8 cellular contexts compared by ENCODE assay signal in the genomic region with DNA sequence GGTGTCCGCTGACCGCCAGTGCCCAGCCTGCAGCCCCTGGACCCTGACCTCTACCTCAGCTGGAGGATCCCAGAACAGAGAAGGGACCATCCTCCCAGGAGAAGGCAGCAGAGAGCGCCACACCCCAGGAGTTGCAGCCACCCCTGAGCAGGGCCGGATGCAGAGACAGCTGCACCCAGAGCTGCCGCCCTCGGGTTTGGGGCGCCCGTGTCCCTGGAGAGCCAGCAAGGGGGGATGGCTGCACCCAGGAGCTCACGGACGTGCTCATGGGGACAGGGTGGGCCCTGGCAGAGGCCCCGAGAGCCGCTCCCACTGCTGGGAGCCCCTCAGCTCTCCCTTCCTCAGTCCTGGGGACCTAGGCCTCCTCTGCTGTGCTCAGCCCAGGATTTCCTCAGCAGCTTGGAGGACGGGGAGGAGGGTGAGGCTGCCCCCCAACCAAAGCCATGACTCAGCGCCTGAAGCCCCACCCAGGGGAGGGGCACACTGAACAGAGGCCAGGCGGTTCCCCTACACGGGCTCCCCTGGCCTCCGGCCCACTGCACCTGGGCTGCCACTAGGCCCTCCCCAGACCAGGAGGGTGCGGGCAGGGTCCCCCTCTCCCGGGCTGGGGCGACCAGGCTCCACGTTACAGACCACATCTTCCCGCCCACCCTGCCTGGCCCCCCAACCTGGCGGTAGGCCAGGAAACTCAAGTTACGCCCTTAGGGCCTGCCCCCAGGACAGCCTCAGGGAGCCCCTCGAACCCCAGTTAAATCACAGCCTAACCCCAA. TPM values are rescaled to one million over a fixed set of nuclear protein-coding genes. Genes with fewer than 3 reads are reported as not detected.
A peak's percentile ranks its signal among the peaks of the same experiment; 100 is the strongest.
DNase-seq lines count a peak whose midpoint lies in the region; ATAC-seq lines count a peak whose summit lies in the region.

No MANE protein-coding gene starts in this region.

- no peaks in the 10 kb centered on the region for H3K27me3 ChIP-seq in naive thymus-derived CD4-positive, alpha-beta T cell (ENCODE audit: control insufficient read depth in 2 of 2, insufficient read depth in 2 of 2, low read length in 2 of 2)

- H3K36me3 ChIP-seq in naive thymus-derived CD4-positive, alpha-beta T cell (ENCODE audit: control insufficient read depth in 2 of 3, insufficient read depth in 3 of 3, low read length in 3 of 3) = peaks cover 0 to 5% (median 0%) of the 10 kb centered on the region in 3 experiments

- H3K36me3 Mint-ChIP-seq in activated CD8-positive, alpha-beta memory T cell treated with anti-CD3 and anti-CD28 coated beads, Interleukin-2, amount 10 ng/mL, durations not matched to agents 7 days and 5 days = no peaks in the 10 kb centered on the region
- H3K36me3 Mint-ChIP-seq in naive thymus-derived CD4-positive, alpha-beta T cell = peaks cover 0 to 4% (median 0%) of the 10 kb centered on the region in 5 donors

- peak overlapping the region; percentile 85 for H3K4me3 Mint-ChIP-seq in activated CD8-positive, alpha-beta memory T cell treated with anti-CD3 and anti-CD28 coated beads, Interleukin-2, amount 10 ng/mL, durations not matched to agents 7 days and 5 days
- peak overlapping the region; percentile 82 to 94 (median 88) for H3K4me3 Mint-ChIP-seq in naive thymus-derived CD4-positive, alpha-beta T cell

- H3K9me3 ChIP-seq in naive thymus-derived CD4-positive, alpha-beta T cell (ENCODE audit: control insufficient read depth in 2 of 3, low read length in 3 of 3) = no peaks in the 10 kb centered on the region

- peaks cover 24% of the 10 kb centered on the region for H3K4me1 Mint-ChIP-seq in activated CD8-positive, alpha-beta memory T cell treated with anti-CD3 and anti-CD28 coated beads, Interleukin-2, amount 10 ng/mL, durations not matched to agents 7 days and 5 days
- peaks cover 11 to 24% (median 17%) of the 10 kb centered on the region in 7 donors for H3K4me1 Mint-ChIP-seq in naive thymus-derived CD4-positive, alpha-beta T cell

- ATAC-seq in activated CD8-positive, alpha-beta memory T cell treated with anti-CD3 and anti-CD28 coated beads, Interleukin-2, amount 10 ng/mL, durations not matched to agents 7 days and 5 days = peak; percentile 67
- ATAC-seq in naive thymus-derived CD4-positive, alpha-beta T cell = peak; percentile 26
- no peak for ATAC-seq in GM18858 (IDR thresholded peaks at IDR 0.05; ENCODE audit: unreplicated experiment)

- CTCF ChIA-PET in activated CD8-positive, alpha-beta memory T cell treated with anti-CD3 and anti-CD28 coated beads, Interleukin-2, amount 10 ng/mL, durations not matched to agents 7 days and 5 days (lab: Charles Lee) = interaction anchor here (0.6 to 2.2 kb wide), 14 partner anchors 9 to 241 kb away, joined by 3 to 20 read pairs (median 4); partner anchors contain the start of genes AURKAIP1 and CCNL2
- CTCF ChIA-PET in naive thymus-derived CD4-positive, alpha-beta T cell (lab: Charles Lee) = interaction anchor here (0.5 to 1.0 kb wide), 7 partner anchors 15 to 203 kb away, joined by 3 to 4 read pairs (median 3); no protein-coding TSS in a partner anchor

- peak overlapping the region; percentile 92 for H3K27ac Mint-ChIP-seq in activated CD8-positive, alpha-beta memory T cell treated with anti-CD3 and anti-CD28 coated beads, Interleukin-2, amount 10 ng/mL, durations not matched to agents 7 days and 5 days
- H3K27ac Mint-ChIP-seq in naive thymus-derived CD4-positive, alpha-beta T cell = peak overlapping the region; percentile 37 to 88 (median 83)

- no peaks in the 10 kb centered on the region for H3K27me3 Mint-ChIP-seq in activated CD8-positive, alpha-beta memory T cell treated with anti-CD3 and anti-CD28 coated beads, Interleukin-2, amount 10 ng/mL, durations not matched to agents 7 days and 5 days
- no peaks in the 10 kb centered on the region for H3K27me3 Mint-ChIP-seq in naive thymus-derived CD4-positive, alpha-beta T cell

- peak overlapping the region; percentile 63 for H3K27ac ChIP-seq in epithelial cell of prostate
- H3K27ac ChIP-seq in naive thymus-derived CD4-positive, alpha-beta T cell (ENCODE audit: low read depth, low read length) = peak overlapping the region; percentile 57

- DNase-seq in DMS53 (lab: John Stamatoyannopoulos, UW) = peak; percentile 42
- DNase-seq in DMS53 treated with DMSO at 0.1 percent for 48 hours (lab: John Stamatoyannopoulos, UW; ENCODE audit: unreplicated experiment) = no peak
- peak; percentile 32 for DNase-seq in NCI-H460 (ENCODE audit: extremely low read depth, low read depth)
- peak; percentile 91 for DNase-seq in activated CD8-positive, alpha-beta memory T cell treated with anti-CD3 and anti-CD28 coated beads, Interleukin-2, amount 10 ng/mL, durations not matched to agents 7 days and 5 days
- no peak for DNase-seq in epithelial cell of prostate (ENCODE audit: low read depth, low spot score)
- peak; percentile 41 to 63 (median 60) for DNase-seq in naive thymus-derived CD4-positive, alpha-beta T cell
- DNase-seq in stromal cell of bone marrow (ENCODE audit: low read depth) = peak; percentile 55

- intact Hi-C loops in naive thymus-derived CD4-positive, alpha-beta T cell (cut with micrococcal nuclease) = loop anchor here (1.0 to 10.0 kb wide), 5 partner anchors 53 to 293 kb away; partner anchors contain the start of genes ISG15 (in 2 of the 2) and ATAD3A (in 1 of the 2)

- no peaks in the 10 kb centered on the region for H3K9me3 Mint-ChIP-seq in activated CD8-positive, alpha-beta memory T cell treated with anti-CD3 and anti-CD28 coated beads, Interleukin-2, amount 10 ng/mL, durations not matched to agents 7 days and 5 days (ENCODE audit: low read depth)
- peaks cover 0 to 2% (median 0%) of the 10 kb centered on the region in 11 donors for H3K9me3 Mint-ChIP-seq in naive thymus-derived CD4-positive, alpha-beta T cell

- POLR2A ChIA-PET in naive thymus-derived CD4-positive, alpha-beta T cell (lab: Charles Lee) = interaction anchor here (0.6 to 1.3 kb wide), 7 partner anchors 15 to 203 kb away, joined by 3 to 6 read pairs (median 3); partner anchors contain the start of gene AURKAIP1

- peaks cover 31 to 34% of the 10 kb centered on the region in 2 donors for H3K4me1 ChIP-seq in naive thymus-derived CD4-positive, alpha-beta T cell (ENCODE audit: control insufficient read depth in 2 of 2, insufficient read depth in 2 of 2, low read length in 2 of 2)

- peak overlapping the region; percentile 53 for H3K4me3 ChIP-seq in naive thymus-derived CD4-positive, alpha-beta T cell (ENCODE audit: low read length)

RNA-seq across cellular contexts. Expression of gene ACAP3, which starts 2.2 kb away (rescaled TPM):
- 9.6 and 10.3 TPM in 2 replicates for total RNA-seq in NCI-H460 (2014; rRNA removed; shearing (Covaris generic))
- 249 and 468 TPM in 2 replicates for polyA plus RNA-seq in NCI-H460 (2014; cell fraction: nucleus; rRNA removed)
- total RNA-seq in activated CD8-positive, alpha-beta memory T cell treated with anti-CD3 and anti-CD28 coated beads, Interleukin-2, amount 10 ng/mL, durations not matched to agents 7 days and 5 days = 10 to 100 TPM; 71.7 to 99.9 TPM
- 10 to 100 TPM; 51.5 to 70.8 (median 58.2) TPM for total RNA-seq in naive thymus-derived CD4-positive, alpha-beta T cell
- polyA plus RNA-seq in naive thymus-derived CD4-positive, alpha-beta T cell = 1 to 10 TPM; 3.2 to 5.9 TPM

RNA-seq across cellular contexts. Expression of gene PUSL1, which starts 2.9 kb away (rescaled TPM):
- total RNA-seq in NCI-H460 (2014; rRNA removed; shearing (Covaris generic)) = 13.1 and 18.9 TPM in 2 replicates
- polyA plus RNA-seq in NCI-H460 (2014; cell fraction: nucleus; rRNA removed) = 49.9 and 52.0 TPM in 2 replicates
- 10 to 100 TPM; 26.3 to 27.2 TPM for total RNA-seq in activated CD8-positive, alpha-beta memory T cell treated with anti-CD3 and anti-CD28 coated beads, Interleukin-2, amount 10 ng/mL, durations not matched to agents 7 days and 5 days
- 10 to 100 TPM; 17.7 to 25.4 (median 19.4) TPM for total RNA-seq in naive thymus-derived CD4-positive, alpha-beta T cell
- 10 to 100 TPM; 16.2 to 26.1 TPM for polyA plus RNA-seq in naive thymus-derived CD4-positive, alpha-beta T cell

RNA-seq across cellular contexts. Expression of gene INTS11, which starts 19.0 kb away (rescaled TPM):
- total RNA-seq in NCI-H460 (2014; rRNA removed; shearing (Covaris generic)) = 56.6 and 60.4 TPM in 2 replicates
- polyA plus RNA-seq in NCI-H460 (2014; cell fraction: nucleus; rRNA removed) = 230 and 241 TPM in 2 replicates
- 100 to 1,000 TPM; 126 to 135 TPM for total RNA-seq in activated CD8-positive, alpha-beta memory T cell treated with anti-CD3 and anti-CD28 coated beads, Interleukin-2, amount 10 ng/mL, durations not matched to agents 7 days and 5 days
- 100 to 1,000 TPM; 126 to 187 (median 161) TPM for total RNA-seq in naive thymus-derived CD4-positive, alpha-beta T cell
- 10 to 100 TPM; 62.8 to 74.0 TPM for polyA plus RNA-seq in naive thymus-derived CD4-positive, alpha-beta T cell

RNA-seq across cellular contexts. Expression of gene CPTP, which starts 19.1 kb away (rescaled TPM):
- total RNA-seq in NCI-H460 (2014; rRNA removed; shearing (Covaris generic)) = 12.2 and 13.7 TPM in 2 replicates
- 8.3 and 10.3 TPM in 2 replicates for polyA plus RNA-seq in NCI-H460 (2014; cell fraction: nucleus; rRNA removed)
- 10 to 100 TPM; 17.6 to 18.5 TPM for total RNA-seq in activated CD8-positive, alpha-beta memory T cell treated with anti-CD3 and anti-CD28 coated beads, Interleukin-2, amount 10 ng/mL, durations not matched to agents 7 days and 5 days
- 10 to 100 TPM; 11.5 to 29.3 (median 19.1) TPM for total RNA-seq in naive thymus-derived CD4-positive, alpha-beta T cell
- 10 to 100 TPM; 17.7 to 26.5 TPM for polyA plus RNA-seq in naive thymus-derived CD4-positive, alpha-beta T cell

RNA-seq across cellular contexts. Expression of gene SCNN1D, which starts 25.2 kb away (rescaled TPM):
- 1.6 and 1.7 TPM in 2 replicates for total RNA-seq in NCI-H460 (2014; rRNA removed; shearing (Covaris generic))
- 12.6 and 15.4 TPM in 2 replicates for polyA plus RNA-seq in NCI-H460 (2014; cell fraction: nucleus; rRNA removed)
- 1 to 10 TPM; 4.7 to 5.0 TPM for total RNA-seq in activated CD8-positive, alpha-beta memory T cell treated with anti-CD3 and anti-CD28 coated beads, Interleukin-2, amount 10 ng/mL, durations not matched to agents 7 days and 5 days
- 10 to 100 TPM in 3 of 5 experiments, 1 to 10 TPM in 2; 4.2 to 15.8 (median 10.1) TPM for total RNA-seq in naive thymus-derived CD4-positive, alpha-beta T cell
- not detected for polyA plus RNA-seq in naive thymus-derived CD4-positive, alpha-beta T cell

Comparison
In these comparisons a context has a peak if more than half of its experiments do, and no peak if none do; other contexts are left out.
1. DNase-seq: peak in DMS53 (single experiment), NCI-H460 (single experiment), activated CD8-positive, alpha-beta memory T cell treated with anti-CD3 and anti-CD28 coated beads, Interleukin-2, amount 10 ng/mL, durations not matched to agents 7 days and 5 days (single experiment), naive thymus-derived CD4-positive, alpha-beta T cell (9 of 9) and stromal cell of bone marrow (single experiment); none in DMS53 treated with DMSO at 0.1 percent for 48 hours (single experiment) and epithelial cell of prostate (single experiment).